Comparison of ENCODE assay signal across 8 cellular contexts in genomic region chr20:63216041-63216848, GRCh38. TPM values are rescaled to one million over a fixed set of nuclear protein-coding genes. Genes with fewer than 3 reads are reported as not detected.
DNase-seq lines count a peak whose midpoint lies in the region; ATAC-seq lines count a peak whose summit lies in the region.

Gene YTHDF1, minus strand, starts transcription at chr20:63216131. Its CDS starts 239 bp downstream, at chr20:63215892.

- no peaks in the 10 kb centered on the region for H3K27me3 ChIP-seq in effector memory CD4-positive, alpha-beta T cell (replicated peaks; ENCODE audit: control insufficient read depth, insufficient read depth, low read length, poor library complexity, severe bottlenecking)

- DNase-seq in COLO829 (ENCODE audit: low spot score) (peak; percentile 99), HT1080 (ENCODE audit: low read depth) (peak; percentile 91), NOMO-1 (lab: John Stamatoyannopoulos, UW; ENCODE audit: unreplicated experiment in 2 of 2) (peak; percentile 96 to 97), memory B cell (ENCODE audit: low spot score in 2 of 2) (peak; percentile 93 to 97)
- DNase-seq in effector memory CD4-positive, alpha-beta T cell, result peak; percentile 90 to 92 (median 91)
- DNase-seq in stimulated activated CD8-positive, alpha-beta memory T cell treated with anti-CD3 and anti-CD28 coated beads, Interleukin-12 subunit alpha, Interleukin-12 subunit beta, amount 100 ng/mL, for 1 hour (ENCODE audit: low read depth), result peak; percentile 90

- H3K4me3 Mint-ChIP-seq in memory B cell, result peak within 1 kb of the TSS; percentile 85

- ATAC-seq in GM21367 (IDR thresholded peaks at IDR 0.05; ENCODE audit: unreplicated experiment) (peak; percentile 75), memory B cell (ENCODE audit: low read depth) (peak; percentile 89)

- H3K27ac Mint-ChIP-seq in memory B cell, result peak within 1 kb of the TSS; percentile 88

- H3K4me3 ChIP-seq in effector memory CD4-positive, alpha-beta T cell (ENCODE audit: insufficient read depth, low read depth, low read length, poor library complexity, severe bottlenecking), result peak within 1 kb of the TSS; percentile 63

- H3K9me3 ChIP-seq in effector memory CD4-positive, alpha-beta T cell (ENCODE audit: control insufficient read depth, low read length), result no peaks in the 10 kb centered on the region

- peaks cover 9% of the 10 kb centered on the region for H3K36me3 Mint-ChIP-seq in memory B cell

- H3K4me1 Mint-ChIP-seq in memory B cell, result peaks cover 34% of the 10 kb centered on the region

- H3K9me3 Mint-ChIP-seq in memory B cell, result no peaks in the 10 kb centered on the region

- peak within 1 kb of the TSS; percentile 79 for H3K27ac ChIP-seq in effector memory CD4-positive, alpha-beta T cell (ENCODE audit: insufficient read depth, low read length, poor library complexity, severe bottlenecking)

- CTCF ChIA-PET in activated CD8-positive, alpha-beta memory T cell treated with anti-CD3 and anti-CD28 coated beads for 36 hours (lab: Charles Lee), result interaction anchor here (0.5 to 1.0 kb wide), 2 partner anchors 33 to 483 kb away, joined by 3 read pairs; no protein-coding TSS in a partner anchor

- POLR2A ChIA-PET in activated CD8-positive, alpha-beta memory T cell treated with anti-CD3 and anti-CD28 coated beads for 36 hours (lab: Charles Lee), result no interaction called here

- peaks cover 26% of the 10 kb centered on the region for H3K36me3 ChIP-seq in effector memory CD4-positive, alpha-beta T cell (ENCODE audit: control insufficient read depth, insufficient read depth, low read length)

- peaks cover 9% of the 10 kb centered on the region for H3K27me3 Mint-ChIP-seq in memory B cell

- H3K4me1 ChIP-seq in effector memory CD4-positive, alpha-beta T cell (ENCODE audit: control insufficient read depth, insufficient read depth, low read length, poor library complexity, severe bottlenecking), result peaks cover 21% of the 10 kb centered on the region

RNA-seq across cellular contexts. Expression of gene YTHDF1, which starts in this region (rescaled TPM):
- 22.4 and 35.1 TPM in 2 replicates for total RNA-seq in HT1080 (2014; rRNA removed; shearing (Covaris generic))
- 26.4 and 28.9 TPM in 2 replicates for polyA plus RNA-seq in HT1080 (2015; cell fraction: cytosol; rRNA removed)
- 31.4 and 32.0 TPM in 2 replicates for polyA plus RNA-seq in HT1080 (2015; cell fraction: nucleus; rRNA removed)
- 10 to 100 TPM; 42.6 to 43.9 TPM for total RNA-seq in activated CD8-positive, alpha-beta memory T cell treated with anti-CD3 and anti-CD28 coated beads for 36 hours

Comparison
In these comparisons a context has a peak if more than half of its experiments do, and no peak if none do; other contexts are left out.
1. Peak in every context shown above with its lines: DNase-seq, ATAC-seq, H3K4me3 ChIP-seq and H3K27ac ChIP-seq.